8 cellular contexts compared by ENCODE assay signal in genomic region chr5:150625164-150625535, GRCh38. TPM values are rescaled to one million over a fixed set of nuclear protein-coding genes. Genes with fewer than 3 reads are reported as not detected.
A peak's percentile ranks its signal among the peaks of the same experiment; 100 is the strongest.
DNase-seq lines count a peak whose midpoint lies in the region; ATAC-seq and TF ChIP-seq lines count a peak whose summit lies in the region.

No MANE protein-coding gene starts in this region.

- DNase-seq in HL-60 (ENCODE audit: low read depth in 1 of 2, low spot score in 1 of 2) (no peak), caudate nucleus (lab: John Stamatoyannopoulos, UW) (peak in 1 of 61 donors; percentile 24), left lung (no peak), stomach (peak; percentile 49), GDM1 (lab: John Stamatoyannopoulos, UW) (no peak), SIG-M5 (lab: John Stamatoyannopoulos, UW) (no peak), NCI-H146 (lab: John Stamatoyannopoulos, UW) (no peak)

- TF ChIP-seq EP300 in stomach (IDR thresholded peaks at IDR 0.05), result peak; percentile 8

- H3K27ac ChIP-seq in HL-60 (replicated peaks) (no peak overlapping the region), caudate nucleus (ENCODE audit: low read depth, low read length) (peak overlapping the region; percentile 85), left lung (peak overlapping the region; percentile 81 to 85), stomach (peak overlapping the region; percentile 85 to 94 (median 92))

- H3K27me3 ChIP-seq in HL-60 (ENCODE audit: insufficient read depth, poor library complexity, severe bottlenecking) (peaks cover 15% of the 10 kb centered on the region), left lung (peaks cover 0 to 24% of the 10 kb centered on the region in 2 donors), stomach (peaks cover 0 to 6% (median 0%) of the 10 kb centered on the region in 3 donors)

- H3K4me3 ChIP-seq in HL-60 (replicated peaks; ENCODE audit: insufficient read depth, low read length), result peak overlapping the region; percentile 32; the same call in 1 of the 2 replicates
- peak overlapping the region; percentile 60 to 63 for H3K4me3 ChIP-seq in left lung
- peak overlapping the region; percentile 65 to 87 (median 74) for H3K4me3 ChIP-seq in stomach

- no peaks in the 10 kb centered on the region for H3K9me3 ChIP-seq in left lung
- no peaks in the 10 kb centered on the region for H3K9me3 ChIP-seq in stomach

- WGBS in stomach, 5 donors, result 10 to 24% (median 22%) methylated on average over 8 to 19 of the region's 19 CpGs

- H3K36me3 ChIP-seq in left lung (no peaks in the 10 kb centered on the region), stomach (no peaks in the 10 kb centered on the region)

- TF ChIP-seq CTCF in HL-60 (IDR thresholded peaks at IDR 0.05; ENCODE audit: insufficient read depth, low read length) (no peak), left lung (IDR thresholded peaks at IDR 0.05) (no peak), stomach (IDR thresholded peaks at IDR 0.05) (no peak)

- no peak for TF ChIP-seq POLR2A in stomach (IDR thresholded peaks at IDR 0.05)

- peak; percentile 54 for ATAC-seq in left lung
- no peak for ATAC-seq in GM21717 (IDR thresholded peaks at IDR 0.05; ENCODE audit: unreplicated experiment)

- H3K4me1 ChIP-seq in left lung (peaks cover 26 to 60% of the 10 kb centered on the region in 2 donors), stomach (peaks cover 53 to 68% (median 64%) of the 10 kb centered on the region in 4 donors)

- intact Hi-C loops in left lung (cut with DNase I) (no loop called here), stomach (cut with DNase I; ENCODE audit: low total_unique reads) (no loop called here)

RNA-seq across cellular contexts. Expression of gene SYNPO, which starts 15.3 kb away (rescaled TPM):
- total RNA-seq in left lung, result 100 to 1,000 TPM in 1 of 2 donors, 10 to 100 TPM in 1; 80.4 to 114 TPM
- total RNA-seq in stomach, result 10 to 100 TPM in 3 of 5 donors, 1 to 10 TPM in 2; 3.7 to 52.7 (median 20.1) TPM
- 10 to 100 TPM; 12.6 to 42.3 (median 23.2) TPM for polyA plus RNA-seq in stomach

RNA-seq across cellular contexts. Expression of gene MYOZ3, which starts 35.9 kb away (rescaled TPM):
- total RNA-seq in left lung (1 to 10 TPM in 1 of 2 donors, under 1 TPM in 1; 0.79 to 3.1 TPM), stomach (under 1 TPM in 1 of 5 donors, not detected in 4; 0.55 TPM)
- polyA plus RNA-seq in stomach, result 1 to 10 TPM in 1 of 3 donors, under 1 TPM in 2; 0.23 to 1.8 (median 0.50) TPM
